In the genomic region with DNA sequence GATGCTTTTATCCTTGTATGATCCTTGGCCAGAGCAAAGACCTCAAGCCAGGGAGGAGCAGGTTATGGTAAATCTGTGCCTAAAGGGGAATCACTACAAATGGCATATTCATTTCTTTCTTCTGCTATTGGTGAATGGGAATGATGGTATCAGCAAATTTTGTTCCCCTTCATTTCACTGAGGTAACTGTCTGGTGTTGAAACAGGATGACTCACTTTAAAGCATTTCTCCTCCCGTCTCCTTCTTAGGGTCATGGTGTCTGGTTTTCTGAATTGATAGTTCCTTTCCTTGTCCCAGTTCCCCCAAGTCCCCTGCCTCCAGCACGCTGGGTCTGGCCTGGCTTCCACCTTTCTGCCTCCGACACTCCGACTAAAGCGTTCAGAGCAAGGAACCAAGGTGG, we compare ENCODE assay signal across 16 cellular contexts.
DNase-seq lines count a peak whose midpoint lies in the region; ATAC-seq and TF ChIP-seq lines count a peak whose summit lies in the region.
"Had no signal": no experiment of that assay in that cellular context is flagged by ENCODE, and none has a peak within 500 bp of the region (broad histone marks: within the 10 kb centered on the region; RNA-seq: fewer than 3 reads in every experiment).

No MANE protein-coding gene starts in this region.

- no peak overlapping the region for H3K4me3 Mint-ChIP-seq in neural progenitor cell
- H3K4me3 Mint-ChIP-seq: activated naive CD4-positive, alpha-beta T cell treated with anti-CD3 and anti-CD28 coated beads, Interleukin-2, amount 50 U/mL, for 24 hours; B cell had no signal

- no peaks in the 10 kb centered on the region for H3K27me3 ChIP-seq in neural progenitor cell
- H3K27me3 ChIP-seq: heart left ventricle, pancreas had no signal

- no peaks in the 10 kb centered on the region for H3F3A ChIP-seq in neural progenitor cell (ENCODE audit: low read depth)

- H3K36me3 ChIP-seq in neural progenitor cell = no peaks in the 10 kb centered on the region
- H3K36me3 ChIP-seq: heart left ventricle, pancreas had no signal

- H3K36me3 Mint-ChIP-seq in neural progenitor cell = no peaks in the 10 kb centered on the region
- H3K36me3 Mint-ChIP-seq: activated naive CD4-positive, alpha-beta T cell treated with anti-CD3 and anti-CD28 coated beads, Interleukin-2, amount 50 U/mL, for 24 hours had no signal

- no peaks in the 10 kb centered on the region for H3K9me3 Mint-ChIP-seq in neural progenitor cell
- H3K9me3 Mint-ChIP-seq: activated naive CD4-positive, alpha-beta T cell treated with anti-CD3 and anti-CD28 coated beads, Interleukin-2, amount 50 U/mL, for 24 hours had no signal

- in situ Hi-C loops in ACHN (cut with HindIII; ENCODE audit: low pct_ligation_motif_present, low pct_unique_long_range_greater_than_20kb, low sequenced_read_pairs) (loop anchor here (25.0 kb wide), 1 partner anchor 442 kb away; no protein-coding TSS in a partner anchor), astrocyte of the spinal cord (cut with HindIII; ENCODE audit: low sequenced_read_pairs) (no loop called here)

- H3K4me3 ChIP-seq in astrocyte of the spinal cord (ENCODE audit: low read depth, low read length) (no peak overlapping the region), neural progenitor cell (no peak overlapping the region)
- H3K4me3 ChIP-seq: heart left ventricle, pancreas had no signal

- H3K4me2 ChIP-seq in neural progenitor cell = no peak overlapping the region

- DNase-seq in ACHN = peak; percentile 54
- DNase-seq in M059J (ENCODE audit: low read depth) = peak; percentile 67
- peak; percentile 64 for DNase-seq in astrocyte of the spinal cord (ENCODE audit: low read depth, low spot score)
- DNase-seq in iris pigment epithelial cell (ENCODE audit: low read depth) = peak; percentile 91
- DNase-seq in neural progenitor cell (ENCODE audit: low spot score) = no peak
- no peak for DNase-seq in germinal center (ENCODE audit: low spot score)
- DNase-seq: cortex of kidney, heart left ventricle, Kasumi-1, NCI-H2171 treated with DMSO at 0.1 percent for 48 hours, pancreas had no signal

- no peaks in the 10 kb centered on the region for H4K20me1 ChIP-seq in neural progenitor cell (ENCODE audit: low read depth)

- no peaks in the 10 kb centered on the region for H3K9me3 ChIP-seq in neural progenitor cell (ENCODE audit: low read depth)
- H3K9me3 ChIP-seq: heart left ventricle, pancreas had no signal

- H3K27ac Mint-ChIP-seq in neural progenitor cell = no peak overlapping the region
- H3K27ac Mint-ChIP-seq: activated naive CD4-positive, alpha-beta T cell treated with anti-CD3 and anti-CD28 coated beads, Interleukin-2, amount 50 U/mL, for 24 hours; B cell had no signal

- ATAC-seq in HG03280 (IDR thresholded peaks at IDR 0.05; ENCODE audit: unreplicated experiment) (no peak), HG02870 (IDR thresholded peaks at IDR 0.05; ENCODE audit: unreplicated experiment) (no peak)
- ATAC-seq: Panc1 had no signal

- TF ChIP-seq CTCF in astrocyte of the spinal cord (IDR thresholded peaks at IDR 0.05; ENCODE audit: low read depth, low read length) = no peak
- TF ChIP-seq CTCF in neural progenitor cell (IDR thresholded peaks at IDR 0.05) = no peak

- peaks cover 6% of the 10 kb centered on the region for H3K27me3 Mint-ChIP-seq in neural progenitor cell (ENCODE audit: insufficient read depth, low read depth)

- no peaks in the 10 kb centered on the region for H3K79me2 ChIP-seq in neural progenitor cell (ENCODE audit: low read depth)

- H2AFZ ChIP-seq in neural progenitor cell (replicated peaks) = no peak overlapping the region

- no peaks in the 10 kb centered on the region for H3K4me1 Mint-ChIP-seq in neural progenitor cell

- H3K9ac ChIP-seq in neural progenitor cell = no peak overlapping the region

- no peak overlapping the region for H3K27ac ChIP-seq in neural progenitor cell
- H3K27ac ChIP-seq: pancreas had no signal

- H3K4me1 ChIP-seq in neural progenitor cell = no peaks in the 10 kb centered on the region
- H3K4me1 ChIP-seq: pancreas had no signal

Comparison
In these comparisons a context has a peak if more than half of its experiments do, and no peak if none do; other contexts are left out.
1. DNase-seq: peak in ACHN (single experiment), M059J (single experiment), astrocyte of the spinal cord (single experiment) and iris pigment epithelial cell (single experiment); none in neural progenitor cell (single experiment) and germinal center (single experiment).